In genomic region chr1:236064674-236065508, GRCh38 we compare ENCODE assay signal across 8 cellular contexts. TPM values are rescaled to one million over a fixed set of nuclear protein-coding genes. Genes with fewer than 3 reads are reported as not detected.
DNase-seq lines count a peak whose midpoint lies in the region; ATAC-seq, FAIRE-seq and TF ChIP-seq lines count a peak whose summit lies in the region.

A gene with protein sequence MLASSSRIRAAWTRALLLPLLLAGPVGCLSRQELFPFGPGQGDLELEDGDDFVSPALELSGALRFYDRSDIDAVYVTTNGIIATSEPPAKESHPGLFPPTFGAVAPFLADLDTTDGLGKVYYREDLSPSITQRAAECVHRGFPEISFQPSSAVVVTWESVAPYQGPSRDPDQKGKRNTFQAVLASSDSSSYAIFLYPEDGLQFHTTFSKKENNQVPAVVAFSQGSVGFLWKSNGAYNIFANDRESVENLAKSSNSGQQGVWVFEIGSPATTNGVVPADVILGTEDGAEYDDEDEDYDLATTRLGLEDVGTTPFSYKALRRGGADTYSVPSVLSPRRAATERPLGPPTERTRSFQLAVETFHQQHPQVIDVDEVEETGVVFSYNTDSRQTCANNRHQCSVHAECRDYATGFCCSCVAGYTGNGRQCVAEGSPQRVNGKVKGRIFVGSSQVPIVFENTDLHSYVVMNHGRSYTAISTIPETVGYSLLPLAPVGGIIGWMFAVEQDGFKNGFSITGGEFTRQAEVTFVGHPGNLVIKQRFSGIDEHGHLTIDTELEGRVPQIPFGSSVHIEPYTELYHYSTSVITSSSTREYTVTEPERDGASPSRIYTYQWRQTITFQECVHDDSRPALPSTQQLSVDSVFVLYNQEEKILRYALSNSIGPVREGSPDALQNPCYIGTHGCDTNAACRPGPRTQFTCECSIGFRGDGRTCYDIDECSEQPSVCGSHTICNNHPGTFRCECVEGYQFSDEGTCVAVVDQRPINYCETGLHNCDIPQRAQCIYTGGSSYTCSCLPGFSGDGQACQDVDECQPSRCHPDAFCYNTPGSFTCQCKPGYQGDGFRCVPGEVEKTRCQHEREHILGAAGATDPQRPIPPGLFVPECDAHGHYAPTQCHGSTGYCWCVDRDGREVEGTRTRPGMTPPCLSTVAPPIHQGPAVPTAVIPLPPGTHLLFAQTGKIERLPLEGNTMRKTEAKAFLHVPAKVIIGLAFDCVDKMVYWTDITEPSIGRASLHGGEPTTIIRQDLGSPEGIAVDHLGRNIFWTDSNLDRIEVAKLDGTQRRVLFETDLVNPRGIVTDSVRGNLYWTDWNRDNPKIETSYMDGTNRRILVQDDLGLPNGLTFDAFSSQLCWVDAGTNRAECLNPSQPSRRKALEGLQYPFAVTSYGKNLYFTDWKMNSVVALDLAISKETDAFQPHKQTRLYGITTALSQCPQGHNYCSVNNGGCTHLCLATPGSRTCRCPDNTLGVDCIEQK (minus strand): TSS chr1:236065090. CDS start chr1:236065079, 11 bp downstream.

- H3K27ac ChIP-seq in RWPE1: peak within 1 kb of the TSS; percentile 45
- no peak within 1 kb of the TSS for H3K27ac ChIP-seq in PC-9

- no peaks in the 10 kb centered on the region for H3K9me2 ChIP-seq in PC-9 (ENCODE audit: insufficient read depth)

- H3K27me3 ChIP-seq in PC-9 (ENCODE audit: insufficient read depth, low read depth): no peaks in the 10 kb centered on the region

- intact Hi-C loops in left ventricle myocardium superior (cut with micrococcal nuclease): no loop called here
- intact Hi-C loops in PC-9 (cut with micrococcal nuclease; ENCODE audit: unreplicated experiment): no loop called here

- H2AFZ ChIP-seq in PC-9: no peak within 1 kb of the TSS

- H3K4me3 ChIP-seq in astrocyte of the cerebellum (ENCODE audit: low read depth, low read length) (peak within 1 kb of the TSS; percentile 83), PC-9 (no peak within 1 kb of the TSS)

- POLR2A ChIA-PET in RWPE1 (lab: Yijun Ruan, JAX; ENCODE audit: low non-redundant PET): no interaction called here
- POLR2A ChIA-PET in PC-9 (lab: Charles Lee; ENCODE audit: unreplicated experiment): no interaction called here

- no peaks in the 10 kb centered on the region for H4K20me1 ChIP-seq in PC-9 (ENCODE audit: insufficient read depth)

- in situ Hi-C loops in astrocyte of the cerebellum (cut with HindIII; ENCODE audit: low sequenced_read_pairs): loop anchor here (5.0 kb wide), 1 partner anchor 73 kb away; no protein-coding TSS in a partner anchor

- TF ChIP-seq CTCF in RWPE1 (conservative IDR thresholded peaks at IDR 0.05; ENCODE audit: low read depth) (0 out of 2 replicates have a peak, but pooled peaks have one; percentile 16), astrocyte of the cerebellum (IDR thresholded peaks at IDR 0.05; ENCODE audit: low read depth, low read length, missing control alignments) (peak; percentile 25), PC-9 (conservative IDR thresholded peaks at IDR 0.05) (no peak)

- H3F3A ChIP-seq in PC-9 (ENCODE audit: insufficient read depth, low read depth): no peaks in the 10 kb centered on the region

- FAIRE-seq in H54 (lab: Jason Lieb, UNC): no peak

- CTCF ChIA-PET in RWPE1 (lab: Yijun Ruan, JAX): interaction anchor here (0.7 to 1.0 kb wide), 2 partner anchors 48 to 1803 kb away, joined by 3 to 5 read pairs; no protein-coding TSS in a partner anchor
- CTCF ChIA-PET in PC-9 (lab: Charles Lee): no interaction called here

- peak; percentile 75 for TF ChIP-seq POLR2A in H54 (IDR thresholded peaks at IDR 0.05; ENCODE audit: low read depth, low read length)

- no TSS peak for BruUV-seq in PC-9 (replicated peaks; lab: Mats Ljungman, UMichigan)

- peak; percentile 79 for ATAC-seq in left ventricle myocardium superior
- ATAC-seq in HG02763 (IDR thresholded peaks at IDR 0.05; ENCODE audit: unreplicated experiment): no peak

- H3K4me2 ChIP-seq in PC-9: no peak within 1 kb of the TSS

- DNase-seq in D341Med (ENCODE audit: low spot score) (peak; percentile 85), H54 (ENCODE audit: insufficient read length, low spot score) (peak; percentile 69), RWPE1 (ENCODE audit: low spot score) (peak; percentile 75), astrocyte of the cerebellum (ENCODE audit: low read depth) (peak; percentile 27), left ventricle myocardium superior (peak; percentile 94), pons (ENCODE audit: low spot score) (peak; percentile 36), PC-9 (no peak)

- no peaks in the 10 kb centered on the region for H3K9me3 ChIP-seq in PC-9 (ENCODE audit: insufficient read depth, low read depth)

- H3K79me2 ChIP-seq in PC-9 (ENCODE audit: low read depth): no peaks in the 10 kb centered on the region

- H3K36me3 ChIP-seq in PC-9 (ENCODE audit: low read depth): no peaks in the 10 kb centered on the region

- H3K4me1 ChIP-seq in PC-9 (replicated peaks; ENCODE audit: insufficient read depth): no peaks in the 10 kb centered on the region

RNA-seq across cellular contexts. Expression of the gene that starts here (rescaled TPM):
- 47.6 TPM for total RNA-seq in left ventricle myocardium superior
- not detected in 2 replicates for total RNA-seq in PC-9 (2021)

Comparison
In these comparisons a context has a peak if more than half of its experiments do, and no peak if none do; other contexts are left out.
1. RNA of the gene that starts here (total RNA-seq): 47.6 TPM in left ventricle myocardium superior (single experiment); not detected in PC-9; every median in the first group is over 10 times any median in the second.
2. DNase-seq: peak in D341Med (single experiment), H54 (single experiment), RWPE1 (single experiment), astrocyte of the cerebellum (single experiment), left ventricle myocardium superior (single experiment) and pons (single experiment); none in PC-9 (0 of 2).